In the genomic region with DNA sequence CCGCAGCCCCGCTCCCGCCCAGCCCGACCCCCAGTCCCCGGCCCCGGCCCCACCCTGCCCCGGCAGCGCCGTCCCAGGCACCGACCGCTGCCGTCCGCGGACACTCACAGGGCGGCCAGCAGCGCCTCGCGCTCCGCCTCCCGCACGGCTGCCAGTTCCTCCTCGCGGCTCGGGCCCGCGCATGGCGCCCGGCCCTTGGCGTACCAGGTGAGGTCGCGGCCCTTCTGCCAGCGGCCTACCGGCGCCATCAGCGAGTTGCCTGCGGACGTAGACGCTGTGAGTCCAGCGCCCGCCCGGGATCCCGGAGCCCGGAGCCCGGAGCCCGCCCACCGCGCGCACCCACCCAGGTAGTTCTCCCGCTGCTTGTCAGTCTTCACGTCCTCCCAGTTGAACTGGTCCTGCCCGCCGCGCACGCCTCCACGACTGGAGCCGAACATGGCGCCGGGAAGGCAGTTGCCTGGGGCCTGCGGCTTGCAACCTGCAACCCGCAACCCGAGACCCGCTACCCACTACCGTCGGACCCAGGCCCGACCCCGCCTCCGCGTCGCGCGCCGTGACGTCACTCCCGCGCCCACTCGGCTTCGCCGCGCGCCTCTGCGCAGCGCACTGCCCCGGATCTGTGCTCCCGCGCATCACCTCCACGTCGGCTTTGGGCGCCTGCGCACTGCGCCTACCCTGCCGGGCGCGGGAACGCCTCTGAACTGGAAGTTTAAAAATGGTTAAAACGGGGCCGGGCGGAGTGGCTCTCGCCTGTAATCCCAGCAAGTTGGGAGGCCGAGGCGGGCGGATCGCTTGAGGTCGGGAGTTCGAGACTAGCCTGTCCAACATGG, we compare ENCODE assay signal across 1 cellular context.
TF ChIP-seq lines count a peak whose summit lies in the region.

A gene (minus strand): TSS at position 535 of the 830 bp plus-strand sequence. CDS start 98 bp downstream, at position 437.

TF ChIP-seq in HEK293, 187 proteins besides CTCF, POLR2A, EP300 and RAD21 (continued from another document and continues in another):
- TF ChIP-seq, protein P1, sequence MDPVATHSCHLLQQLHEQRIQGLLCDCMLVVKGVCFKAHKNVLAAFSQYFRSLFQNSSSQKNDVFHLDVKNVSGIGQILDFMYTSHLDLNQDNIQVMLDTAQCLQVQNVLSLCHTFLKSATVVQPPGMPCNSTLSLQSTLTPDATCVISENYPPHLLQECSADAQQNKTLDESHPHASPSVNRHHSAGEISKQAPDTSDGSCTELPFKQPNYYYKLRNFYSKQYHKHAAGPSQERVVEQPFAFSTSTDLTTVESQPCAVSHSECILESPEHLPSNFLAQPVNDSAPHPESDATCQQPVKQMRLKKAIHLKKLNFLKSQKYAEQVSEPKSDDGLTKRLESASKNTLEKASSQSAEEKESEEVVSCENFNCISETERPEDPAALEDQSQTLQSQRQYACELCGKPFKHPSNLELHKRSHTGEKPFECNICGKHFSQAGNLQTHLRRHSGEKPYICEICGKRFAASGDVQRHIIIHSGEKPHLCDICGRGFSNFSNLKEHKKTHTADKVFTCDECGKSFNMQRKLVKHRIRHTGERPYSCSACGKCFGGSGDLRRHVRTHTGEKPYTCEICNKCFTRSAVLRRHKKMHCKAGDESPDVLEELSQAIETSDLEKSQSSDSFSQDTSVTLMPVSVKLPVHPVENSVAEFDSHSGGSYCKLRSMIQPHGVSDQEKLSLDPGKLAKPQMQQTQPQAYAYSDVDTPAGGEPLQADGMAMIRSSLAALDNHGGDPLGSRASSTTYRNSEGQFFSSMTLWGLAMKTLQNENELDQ (tag by site-specific recombination; IDR thresholded peaks at IDR 0.05; ENCODE audit: low read depth) = no peak
- peak; percentile 86 for TF ChIP-seq ZSCAN30 (tag by site-specific recombination; IDR thresholded peaks at IDR 0.05)
- TF ChIP-seq ZNF426 (tag by site-specific recombination; IDR thresholded peaks at IDR 0.05) = no peak
- TF ChIP-seq, protein P2, sequence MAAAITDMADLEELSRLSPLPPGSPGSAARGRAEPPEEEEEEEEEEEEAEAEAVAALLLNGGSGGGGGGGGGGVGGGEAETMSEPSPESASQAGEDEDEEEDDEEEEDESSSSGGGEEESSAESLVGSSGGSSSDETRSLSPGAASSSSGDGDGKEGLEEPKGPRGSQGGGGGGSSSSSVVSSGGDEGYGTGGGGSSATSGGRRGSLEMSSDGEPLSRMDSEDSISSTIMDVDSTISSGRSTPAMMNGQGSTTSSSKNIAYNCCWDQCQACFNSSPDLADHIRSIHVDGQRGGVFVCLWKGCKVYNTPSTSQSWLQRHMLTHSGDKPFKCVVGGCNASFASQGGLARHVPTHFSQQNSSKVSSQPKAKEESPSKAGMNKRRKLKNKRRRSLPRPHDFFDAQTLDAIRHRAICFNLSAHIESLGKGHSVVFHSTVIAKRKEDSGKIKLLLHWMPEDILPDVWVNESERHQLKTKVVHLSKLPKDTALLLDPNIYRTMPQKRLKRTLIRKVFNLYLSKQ (tag by site-specific recombination; IDR thresholded peaks at IDR 0.05; ENCODE audit: borderline replicate concordance) = no peak
- peak; percentile 65 for TF ChIP-seq ZNF341 (tag by site-specific recombination; IDR thresholded peaks at IDR 0.05; ENCODE audit: low read depth)
- no peak for TF ChIP-seq ZNF530 (tag by site-specific recombination; IDR thresholded peaks at IDR 0.05; ENCODE audit: low read depth)
- TF ChIP-seq GLI2 (tag by site-specific recombination; IDR thresholded peaks at IDR 0.05; ENCODE audit: borderline replicate concordance, low read depth) = no peak
- no peak for TF ChIP-seq ZNF174 (tag by site-specific recombination; IDR thresholded peaks at IDR 0.05)
- TF ChIP-seq OVOL3 (tag by site-specific recombination; IDR thresholded peaks at IDR 0.05) = peak; percentile 57
- TF ChIP-seq ZNF76 (tag by site-specific recombination; IDR thresholded peaks at IDR 0.05; ENCODE audit: borderline replicate concordance, low read depth) = peak; percentile 82
- TF ChIP-seq ZNF221 (tag by site-specific recombination; IDR thresholded peaks at IDR 0.05; ENCODE audit: borderline replicate concordance) = no peak
- no peak for TF ChIP-seq SETDB1 (IDR thresholded peaks at IDR 0.05; ENCODE audit: insufficient read length, low read length)
- TF ChIP-seq ZNF311 (tag by site-specific recombination; IDR thresholded peaks at IDR 0.05; ENCODE audit: borderline replicate concordance) = no peak
- peak; percentile 96 for TF ChIP-seq ZBTB1 (tag by site-specific recombination; IDR thresholded peaks at IDR 0.05)
- TF ChIP-seq ZNF677 (tag by site-specific recombination; IDR thresholded peaks at IDR 0.05) = no peak
- TF ChIP-seq, protein P3, sequence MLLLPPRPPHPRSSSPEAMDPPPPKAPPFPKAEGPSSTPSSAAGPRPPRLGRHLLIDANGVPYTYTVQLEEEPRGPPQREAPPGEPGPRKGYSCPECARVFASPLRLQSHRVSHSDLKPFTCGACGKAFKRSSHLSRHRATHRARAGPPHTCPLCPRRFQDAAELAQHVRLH (tag by site-specific recombination; IDR thresholded peaks at IDR 0.05) = peak; percentile 98
- no peak for TF ChIP-seq ZNF354C (tag by site-specific recombination; IDR thresholded peaks at IDR 0.05; ENCODE audit: borderline replicate concordance, low read depth)
- no peak for TF ChIP-seq ZNF248 (tag by site-specific recombination; IDR thresholded peaks at IDR 0.05)
- TF ChIP-seq, protein P4, sequence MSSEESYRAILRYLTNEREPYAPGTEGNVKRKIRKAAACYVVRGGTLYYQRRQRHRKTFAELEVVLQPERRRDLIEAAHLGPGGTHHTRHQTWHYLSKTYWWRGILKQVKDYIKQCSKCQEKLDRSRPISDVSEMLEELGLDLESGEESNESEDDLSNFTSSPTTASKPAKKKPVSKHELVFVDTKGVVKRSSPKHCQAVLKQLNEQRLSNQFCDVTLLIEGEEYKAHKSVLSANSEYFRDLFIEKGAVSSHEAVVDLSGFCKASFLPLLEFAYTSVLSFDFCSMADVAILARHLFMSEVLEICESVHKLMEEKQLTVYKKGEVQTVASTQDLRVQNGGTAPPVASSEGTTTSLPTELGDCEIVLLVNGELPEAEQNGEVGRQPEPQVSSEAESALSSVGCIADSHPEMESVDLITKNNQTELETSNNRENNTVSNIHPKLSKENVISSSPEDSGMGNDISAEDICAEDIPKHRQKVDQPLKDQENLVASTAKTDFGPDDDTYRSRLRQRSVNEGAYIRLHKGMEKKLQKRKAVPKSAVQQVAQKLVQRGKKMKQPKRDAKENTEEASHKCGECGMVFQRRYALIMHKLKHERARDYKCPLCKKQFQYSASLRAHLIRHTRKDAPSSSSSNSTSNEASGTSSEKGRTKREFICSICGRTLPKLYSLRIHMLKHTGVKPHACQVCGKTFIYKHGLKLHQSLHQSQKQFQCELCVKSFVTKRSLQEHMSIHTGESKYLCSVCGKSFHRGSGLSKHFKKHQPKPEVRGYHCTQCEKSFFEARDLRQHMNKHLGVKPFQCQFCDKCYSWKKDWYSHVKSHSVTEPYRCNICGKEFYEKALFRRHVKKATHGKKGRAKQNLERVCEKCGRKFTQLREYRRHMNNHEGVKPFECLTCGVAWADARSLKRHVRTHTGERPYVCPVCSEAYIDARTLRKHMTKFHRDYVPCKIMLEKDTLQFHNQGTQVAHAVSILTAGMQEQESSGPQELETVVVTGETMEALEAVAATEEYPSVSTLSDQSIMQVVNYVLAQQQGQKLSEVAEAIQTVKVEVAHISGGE (tag by site-specific recombination; conservative IDR thresholded peaks at IDR 0.05; ENCODE audit: low read depth) = peak; percentile 46
- peak; percentile 99 for TF ChIP-seq ZBTB7A (tag by site-specific recombination; IDR thresholded peaks at IDR 0.05; ENCODE audit: low read depth)
- no peak for TF ChIP-seq ZNF292 (tag by site-specific recombination; IDR thresholded peaks at IDR 0.05; ENCODE audit: borderline replicate concordance, low read depth)
- TF ChIP-seq, protein P5, sequence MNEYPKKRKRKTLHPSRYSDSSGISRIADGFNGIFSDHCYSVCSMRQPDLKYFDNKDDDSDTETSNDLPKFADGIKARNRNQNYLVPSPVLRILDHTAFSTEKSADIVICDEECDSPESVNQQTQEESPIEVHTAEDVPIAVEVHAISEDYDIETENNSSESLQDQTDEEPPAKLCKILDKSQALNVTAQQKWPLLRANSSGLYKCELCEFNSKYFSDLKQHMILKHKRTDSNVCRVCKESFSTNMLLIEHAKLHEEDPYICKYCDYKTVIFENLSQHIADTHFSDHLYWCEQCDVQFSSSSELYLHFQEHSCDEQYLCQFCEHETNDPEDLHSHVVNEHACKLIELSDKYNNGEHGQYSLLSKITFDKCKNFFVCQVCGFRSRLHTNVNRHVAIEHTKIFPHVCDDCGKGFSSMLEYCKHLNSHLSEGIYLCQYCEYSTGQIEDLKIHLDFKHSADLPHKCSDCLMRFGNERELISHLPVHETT (tag by site-specific recombination; IDR thresholded peaks at IDR 0.05) = 0 out of 2 replicates have a peak, but pooled peaks have one; percentile 32
- TF ChIP-seq, protein P6, sequence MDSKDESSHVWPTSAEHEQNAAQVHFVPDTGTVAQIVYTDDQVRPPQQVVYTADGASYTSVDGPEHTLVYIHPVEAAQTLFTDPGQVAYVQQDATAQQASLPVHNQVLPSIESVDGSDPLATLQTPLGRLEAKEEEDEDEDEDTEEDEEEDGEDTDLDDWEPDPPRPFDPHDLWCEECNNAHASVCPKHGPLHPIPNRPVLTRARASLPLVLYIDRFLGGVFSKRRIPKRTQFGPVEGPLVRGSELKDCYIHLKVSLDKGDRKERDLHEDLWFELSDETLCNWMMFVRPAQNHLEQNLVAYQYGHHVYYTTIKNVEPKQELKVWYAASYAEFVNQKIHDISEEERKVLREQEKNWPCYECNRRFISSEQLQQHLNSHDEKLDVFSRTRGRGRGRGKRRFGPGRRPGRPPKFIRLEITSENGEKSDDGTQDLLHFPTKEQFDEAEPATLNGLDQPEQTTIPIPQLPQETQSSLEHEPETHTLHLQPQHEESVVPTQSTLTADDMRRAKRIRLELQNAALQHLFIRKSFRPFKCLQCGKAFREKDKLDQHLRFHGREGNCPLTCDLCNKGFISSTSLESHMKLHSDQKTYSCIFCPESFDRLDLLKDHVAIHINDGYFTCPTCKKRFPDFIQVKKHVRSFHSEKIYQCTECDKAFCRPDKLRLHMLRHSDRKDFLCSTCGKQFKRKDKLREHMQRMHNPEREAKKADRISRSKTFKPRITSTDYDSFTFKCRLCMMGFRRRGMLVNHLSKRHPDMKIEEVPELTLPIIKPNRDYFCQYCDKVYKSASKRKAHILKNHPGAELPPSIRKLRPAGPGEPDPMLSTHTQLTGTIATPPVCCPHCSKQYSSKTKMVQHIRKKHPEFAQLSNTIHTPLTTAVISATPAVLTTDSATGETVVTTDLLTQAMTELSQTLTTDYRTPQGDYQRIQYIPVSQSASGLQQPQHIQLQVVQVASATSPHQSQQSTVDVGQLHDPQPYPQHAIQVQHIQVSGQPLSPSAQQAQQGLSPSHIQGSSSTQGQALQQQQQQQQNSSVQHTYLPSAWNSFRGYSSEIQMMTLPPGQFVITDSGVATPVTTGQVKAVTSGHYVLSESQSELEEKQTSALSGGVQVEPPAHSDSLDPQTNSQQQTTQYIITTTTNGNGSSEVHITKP (tag by site-specific recombination; IDR thresholded peaks at IDR 0.05) = peak; percentile 26; the same call in 1 of the 2 replicates
- TF ChIP-seq, protein P7, sequence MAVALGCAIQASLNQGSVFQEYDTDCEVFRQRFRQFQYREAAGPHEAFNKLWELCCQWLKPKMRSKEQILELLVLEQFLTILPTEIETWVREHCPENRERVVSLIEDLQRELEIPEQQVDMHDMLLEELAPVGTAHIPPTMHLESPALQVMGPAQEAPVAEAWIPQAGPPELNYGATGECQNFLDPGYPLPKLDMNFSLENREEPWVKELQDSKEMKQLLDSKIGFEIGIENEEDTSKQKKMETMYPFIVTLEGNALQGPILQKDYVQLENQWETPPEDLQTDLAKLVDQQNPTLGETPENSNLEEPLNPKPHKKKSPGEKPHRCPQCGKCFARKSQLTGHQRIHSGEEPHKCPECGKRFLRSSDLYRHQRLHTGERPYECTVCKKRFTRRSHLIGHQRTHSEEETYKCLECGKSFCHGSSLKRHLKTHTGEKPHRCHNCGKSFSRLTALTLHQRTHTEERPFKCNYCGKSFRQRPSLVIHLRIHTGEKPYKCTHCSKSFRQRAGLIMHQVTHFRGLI (tag by site-specific recombination; IDR thresholded peaks at IDR 0.05) = peak; percentile 54
- no peak for TF ChIP-seq ZNF214 (tag by site-specific recombination; IDR thresholded peaks at IDR 0.05; ENCODE audit: borderline replicate concordance)
- TF ChIP-seq, protein P8, sequence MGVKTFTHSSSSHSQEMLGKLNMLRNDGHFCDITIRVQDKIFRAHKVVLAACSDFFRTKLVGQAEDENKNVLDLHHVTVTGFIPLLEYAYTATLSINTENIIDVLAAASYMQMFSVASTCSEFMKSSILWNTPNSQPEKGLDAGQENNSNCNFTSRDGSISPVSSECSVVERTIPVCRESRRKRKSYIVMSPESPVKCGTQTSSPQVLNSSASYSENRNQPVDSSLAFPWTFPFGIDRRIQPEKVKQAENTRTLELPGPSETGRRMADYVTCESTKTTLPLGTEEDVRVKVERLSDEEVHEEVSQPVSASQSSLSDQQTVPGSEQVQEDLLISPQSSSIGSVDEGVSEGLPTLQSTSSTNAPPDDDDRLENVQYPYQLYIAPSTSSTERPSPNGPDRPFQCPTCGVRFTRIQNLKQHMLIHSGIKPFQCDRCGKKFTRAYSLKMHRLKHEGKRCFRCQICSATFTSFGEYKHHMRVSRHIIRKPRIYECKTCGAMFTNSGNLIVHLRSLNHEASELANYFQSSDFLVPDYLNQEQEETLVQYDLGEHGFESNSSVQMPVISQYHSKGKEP (tag by site-specific recombination; IDR thresholded peaks at IDR 0.05) = peak; percentile 82
- TF ChIP-seq ZNF830 (tag by site-specific recombination; IDR thresholded peaks at IDR 0.05; ENCODE audit: low read depth) = no peak
- no peak for TF ChIP-seq TCF7L2 (IDR thresholded peaks at IDR 0.05; ENCODE audit: borderline replicate concordance, low read depth, low read length)
- TF ChIP-seq, protein P9, sequence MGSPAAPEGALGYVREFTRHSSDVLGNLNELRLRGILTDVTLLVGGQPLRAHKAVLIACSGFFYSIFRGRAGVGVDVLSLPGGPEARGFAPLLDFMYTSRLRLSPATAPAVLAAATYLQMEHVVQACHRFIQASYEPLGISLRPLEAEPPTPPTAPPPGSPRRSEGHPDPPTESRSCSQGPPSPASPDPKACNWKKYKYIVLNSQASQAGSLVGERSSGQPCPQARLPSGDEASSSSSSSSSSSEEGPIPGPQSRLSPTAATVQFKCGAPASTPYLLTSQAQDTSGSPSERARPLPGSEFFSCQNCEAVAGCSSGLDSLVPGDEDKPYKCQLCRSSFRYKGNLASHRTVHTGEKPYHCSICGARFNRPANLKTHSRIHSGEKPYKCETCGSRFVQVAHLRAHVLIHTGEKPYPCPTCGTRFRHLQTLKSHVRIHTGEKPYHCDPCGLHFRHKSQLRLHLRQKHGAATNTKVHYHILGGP (tag by site-specific recombination; IDR thresholded peaks at IDR 0.05) = no peak
- TF ChIP-seq SALL2 (tag by site-specific recombination; IDR thresholded peaks at IDR 0.05; ENCODE audit: borderline replicate concordance) = no peak
- no peak for TF ChIP-seq ZNF837 (tag by site-specific recombination; IDR thresholded peaks at IDR 0.05)
- peak; percentile 79; the same call in 1 of the 2 replicates for TF ChIP-seq ZNF423 (tag by site-specific recombination; IDR thresholded peaks at IDR 0.05)
- TF ChIP-seq ZNF624 (tag by site-specific recombination; IDR thresholded peaks at IDR 0.05) = no peak
- no peak for TF ChIP-seq ZNF521 (tag by site-specific recombination; IDR thresholded peaks at IDR 0.05)
- TF ChIP-seq ZNF366 (tag by site-specific recombination; conservative IDR thresholded peaks at IDR 0.05) = no peak
- no peak for TF ChIP-seq ZNF112 (tag by site-specific recombination; IDR thresholded peaks at IDR 0.05)
- peak; percentile 99 for TF ChIP-seq ZNF501 (tag by site-specific recombination; IDR thresholded peaks at IDR 0.05)
- peak; percentile 98 for TF ChIP-seq ZNF629 (tag by site-specific recombination; IDR thresholded peaks at IDR 0.05)
- TF ChIP-seq ZFHX2 (tag by site-specific recombination; conservative IDR thresholded peaks at IDR 0.05) = peak; percentile 99
